In the genomic region with DNA sequence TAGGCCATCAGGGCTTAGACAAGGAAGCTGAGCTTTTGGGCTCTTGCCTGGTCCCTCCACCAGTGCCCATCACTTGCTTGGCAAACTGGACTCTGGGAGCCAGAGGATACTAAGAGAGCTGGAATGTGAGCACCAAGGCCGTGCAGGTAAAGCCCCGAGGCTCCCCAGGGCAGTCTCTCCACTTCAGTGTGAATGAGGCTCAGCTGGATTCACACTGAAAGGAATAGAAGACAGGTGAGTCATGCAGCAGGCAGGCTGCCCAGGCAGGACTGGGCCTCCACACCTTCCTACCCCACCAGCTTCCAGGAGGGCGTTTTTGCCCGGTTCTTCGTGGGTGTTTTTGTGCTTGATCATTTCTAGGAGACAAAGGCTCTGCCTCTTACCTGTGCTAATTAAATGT, we compare ENCODE assay signal across 13 cellular contexts. TPM values are rescaled to one million over a fixed set of nuclear protein-coding genes. Genes with fewer than 3 reads are reported as not detected.
DNase-seq lines count a peak whose midpoint lies in the region; ATAC-seq and TF ChIP-seq lines count a peak whose summit lies in the region.
"Had no signal": no experiment of that assay in that cellular context is flagged by ENCODE, and none has a peak within 500 bp of the region (broad histone marks: within the 10 kb centered on the region; RNA-seq: fewer than 3 reads in every experiment).

No MANE protein-coding gene starts in this region.

- no peak overlapping the region for H3K4me3 Mint-ChIP-seq in activated naive CD8-positive, alpha-beta T cell treated with anti-CD3 and anti-CD28 coated beads, Interleukin-2, amount 50 U/mL, for 24 hours
- H3K4me3 Mint-ChIP-seq: activated naive CD4-positive, alpha-beta T cell treated with anti-CD3 and anti-CD28 coated beads, Interleukin-2, amount 50 U/mL, for 24 hours had no signal

- H3K27me3 Mint-ChIP-seq in activated naive CD8-positive, alpha-beta T cell treated with anti-CD3 and anti-CD28 coated beads, Interleukin-2, amount 50 U/mL, for 24 hours = peaks cover 30% of the 10 kb centered on the region

- H3K27ac ChIP-seq in HUES48 (ENCODE audit: low read depth, low read length) = peak overlapping the region; percentile 79
- H3K27ac ChIP-seq: C4-2B, esophagus muscularis mucosa had no signal

- TF ChIP-seq POLR2A in erythroblast (IDR thresholded peaks at IDR 0.05; ENCODE audit: low read length) = no peak

- H3K9ac ChIP-seq in HUES48 (ENCODE audit: low read depth, low read length) = no peak overlapping the region

- no peaks in the 10 kb centered on the region for H3K36me3 Mint-ChIP-seq in activated naive CD8-positive, alpha-beta T cell treated with anti-CD3 and anti-CD28 coated beads, Interleukin-2, amount 50 U/mL, for 24 hours (ENCODE audit: low read depth)
- H3K36me3 Mint-ChIP-seq: activated naive CD4-positive, alpha-beta T cell treated with anti-CD3 and anti-CD28 coated beads, Interleukin-2, amount 50 U/mL, for 24 hours had no signal

- peaks cover 7% of the 10 kb centered on the region for H3K9me3 ChIP-seq in HUES48 (ENCODE audit: control insufficient read depth, insufficient read depth, low read length)

- DNase-seq in ACHN (peak; percentile 47), SW480 (ENCODE audit: low spot score) (peak; percentile 88), kidney epithelial cell (ENCODE audit: low read depth) (peak; percentile 75), erythroblast (lab: John Stamatoyannopoulos, UW) (no peak), NCI-H2107 treated with DMSO at 0.1 percent for 48 hours (lab: John Stamatoyannopoulos, UW; ENCODE audit: unreplicated experiment) (no peak)
- no peak for DNase-seq in activated naive CD8-positive, alpha-beta T cell treated with anti-CD3 and anti-CD28 coated beads, Interleukin-2, amount 50 U/mL, for 24 hours
- DNase-seq: Karpas-422; stimulated activated CD4-positive, alpha-beta T cell treated with anti-CD3 and anti-CD28 coated beads, Interleukin-2, amount 100 ng/mL, for 48 hours had no signal

- H3K4me3 ChIP-seq in HUES48 (ENCODE audit: low read depth, low read length) = no peak overlapping the region
- H3K4me3 ChIP-seq in kidney epithelial cell (ENCODE audit: low read depth, low read length) = no peak overlapping the region
- H3K4me3 ChIP-seq: esophagus muscularis mucosa had no signal

- in situ Hi-C loops in ACHN (cut with HindIII; ENCODE audit: low pct_ligation_motif_present, low pct_unique_long_range_greater_than_20kb, low sequenced_read_pairs) = no loop called here

- peaks cover 22% of the 10 kb centered on the region for H3K4me1 ChIP-seq in HUES48 (ENCODE audit: control insufficient read depth, insufficient read depth, low read length)
- H3K4me1 ChIP-seq: esophagus muscularis mucosa had no signal

- no peaks in the 10 kb centered on the region for H3K9me3 Mint-ChIP-seq in activated naive CD8-positive, alpha-beta T cell treated with anti-CD3 and anti-CD28 coated beads, Interleukin-2, amount 50 U/mL, for 24 hours
- H3K9me3 Mint-ChIP-seq: activated naive CD4-positive, alpha-beta T cell treated with anti-CD3 and anti-CD28 coated beads, Interleukin-2, amount 50 U/mL, for 24 hours had no signal

- H3K27ac Mint-ChIP-seq in activated naive CD8-positive, alpha-beta T cell treated with anti-CD3 and anti-CD28 coated beads, Interleukin-2, amount 50 U/mL, for 24 hours = no peak overlapping the region
- H3K27ac Mint-ChIP-seq: activated naive CD4-positive, alpha-beta T cell treated with anti-CD3 and anti-CD28 coated beads, Interleukin-2, amount 50 U/mL, for 24 hours had no signal

- ATAC-seq in HG02798 (IDR thresholded peaks at IDR 0.05; ENCODE audit: poor library complexity, unreplicated experiment) = no peak
- no peak for ATAC-seq in activated naive CD8-positive, alpha-beta T cell treated with anti-CD3 and anti-CD28 coated beads, Interleukin-2, amount 50 U/mL, for 24 hours

- no peaks in the 10 kb centered on the region for H3K4me1 Mint-ChIP-seq in activated naive CD8-positive, alpha-beta T cell treated with anti-CD3 and anti-CD28 coated beads, Interleukin-2, amount 50 U/mL, for 24 hours
- H3K4me1 Mint-ChIP-seq: activated naive CD4-positive, alpha-beta T cell treated with anti-CD3 and anti-CD28 coated beads, Interleukin-2, amount 50 U/mL, for 24 hours had no signal

- H3K27me3 ChIP-seq in HUES48 (ENCODE audit: control insufficient read depth, insufficient read depth, low read length) (no peaks in the 10 kb centered on the region), kidney epithelial cell (ENCODE audit: control insufficient read depth, insufficient read depth, low read length) (no peaks in the 10 kb centered on the region)

- no peak for TF ChIP-seq CTCF in kidney epithelial cell (IDR thresholded peaks at IDR 0.05; ENCODE audit: insufficient read depth, low read length, poor library complexity, severe bottlenecking)

- no peaks in the 10 kb centered on the region for H3K36me3 ChIP-seq in HUES48 (ENCODE audit: control insufficient read depth, insufficient read depth, low read length)
- no peaks in the 10 kb centered on the region for H3K36me3 ChIP-seq in kidney epithelial cell (ENCODE audit: control insufficient read depth, insufficient read depth, low read length)
- H3K36me3 ChIP-seq: esophagus muscularis mucosa had no signal

RNA-seq across cellular contexts. Expression of a gene that starts 7.3 kb away (rescaled TPM):
- 3.1 TPM in 2 replicates for total RNA-seq in kidney epithelial cell
- total RNA-seq: esophagus muscularis mucosa had no signal

Comparison
In these comparisons a context has a peak if more than half of its experiments do, and no peak if none do; other contexts are left out.
1. DNase-seq: peak in ACHN (single experiment), SW480 (single experiment) and kidney epithelial cell (single experiment); none in activated naive CD8-positive, alpha-beta T cell treated with anti-CD3 and anti-CD28 coated beads, Interleukin-2, amount 50 U/mL, for 24 hours (single experiment), erythroblast (0 of 2) and NCI-H2107 treated with DMSO at 0.1 percent for 48 hours (single experiment).